8 cellular contexts compared by ENCODE assay signal in the genomic region with DNA sequence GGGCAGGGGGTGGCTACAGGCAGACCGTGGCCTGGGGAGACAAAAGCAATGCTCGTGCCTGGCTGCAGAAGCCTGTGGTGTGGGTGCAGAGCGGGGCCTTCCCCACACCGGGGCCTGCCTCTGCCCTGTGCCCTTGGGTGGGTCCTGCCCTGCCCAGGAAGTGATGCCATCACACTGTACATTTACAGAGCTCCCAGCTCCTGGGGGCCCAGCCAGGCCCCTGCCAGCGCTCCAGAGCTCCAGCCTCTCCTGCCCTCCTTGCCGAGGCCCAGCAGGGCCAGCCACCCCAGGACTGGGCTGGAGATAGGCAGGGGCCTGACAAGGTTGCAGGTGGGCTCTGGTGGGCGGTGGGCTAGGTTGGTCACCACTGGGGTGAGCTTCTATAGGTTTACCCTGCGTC. TPM values are rescaled to one million over a fixed set of nuclear protein-coding genes. Genes with fewer than 3 reads are reported as not detected.
A peak's percentile ranks its signal among the peaks of the same experiment; 100 is the strongest.
DNase-seq lines count a peak whose midpoint lies in the region; ATAC-seq, FAIRE-seq and TF ChIP-seq lines count a peak whose summit lies in the region.

No MANE protein-coding gene starts in this region.

- no peaks in the 10 kb centered on the region for H3K9me2 ChIP-seq in SK-N-SH

- peak overlapping the region; percentile 92 for H3K27ac Mint-ChIP-seq in activated CD8-positive, alpha-beta T cell treated with anti-CD3 and anti-CD28 coated beads, Interleukin-2, amount 10 ng/mL, durations not matched to agents 7 days and 5 days

- WGBS in SK-N-SH (ENCODE audit: low lambda C conversion rate) = no CpG with 5 or more reads among the region's 8 CpGs

- TF ChIP-seq EP300 in SK-N-SH (IDR thresholded peaks at IDR 0.05; ENCODE audit: borderline replicate concordance in 1 of 2, low read depth in 1 of 2, low read length in 1 of 2) = no peak

- peak overlapping the region; percentile 43 to 48; a peak in 3 of 4 replicates for H3K4me3 ChIP-seq in SK-N-SH (ENCODE audit: low read depth in 2 of 2, low read length in 1 of 2)
- peak overlapping the region; percentile 20 for H3K4me3 ChIP-seq in iPS-18c (ENCODE audit: insufficient read depth, low read depth, low read length)

- H3K4me2 ChIP-seq in SK-N-SH = peak overlapping the region; percentile 63; the same call in 1 of the 2 replicates

- no peak for TF ChIP-seq CTCF in SK-N-SH (IDR thresholded peaks at IDR 0.05)
- TF ChIP-seq CTCF in D721Med (IDR thresholded peaks at IDR 0.05; ENCODE audit: insufficient read depth, missing control alignments) = no peak

- no peaks in the 10 kb centered on the region for H3K27me3 ChIP-seq in SK-N-SH (ENCODE audit: insufficient read depth)

- DNase-seq in SK-N-SH (no peak), D721Med (ENCODE audit: insufficient read length, low spot score) (no peak), inferior parietal cortex (ENCODE audit: extremely low spot score) (no peak)
- peak; percentile 48 for DNase-seq in activated CD8-positive, alpha-beta T cell treated with anti-CD3 and anti-CD28 coated beads, Interleukin-2, amount 10 ng/mL, durations not matched to agents 7 days and 5 days

- no peak for ATAC-seq in SK-N-SH treated with all-trans-retinoic acid at 6 μM for 48 hours
- ATAC-seq in activated CD8-positive, alpha-beta T cell treated with anti-CD3 and anti-CD28 coated beads, Interleukin-2, amount 10 ng/mL, durations not matched to agents 7 days and 5 days = peak; percentile 33
- no peak for ATAC-seq in GM19455 (IDR thresholded peaks at IDR 0.05; ENCODE audit: unreplicated experiment)

- FAIRE-seq in D721Med (lab: Jason Lieb, UNC) = no peak

- no peaks in the 10 kb centered on the region for H3K36me3 ChIP-seq in SK-N-SH (replicated peaks in 1 of 2; ENCODE audit: control insufficient read depth in 1 of 2, insufficient read depth in 2 of 2, low read length in 1 of 2)

- no peak overlapping the region for H2AFZ ChIP-seq in SK-N-SH (ENCODE audit: low read depth)

- H3K27ac ChIP-seq in SK-N-SH (ENCODE audit: low read depth in 2 of 2, low read length in 1 of 2) (peak overlapping the region in 1 of 2 experiments; percentile 63; a peak in 1 of 4 replicates), temporal lobe (ENCODE audit: low read depth, low read length) (peak overlapping the region; percentile 51)

- H4K20me1 ChIP-seq in SK-N-SH (ENCODE audit: insufficient read depth) = no peaks in the 10 kb centered on the region

- H3K27me3 Mint-ChIP-seq in activated CD8-positive, alpha-beta T cell treated with anti-CD3 and anti-CD28 coated beads, Interleukin-2, amount 10 ng/mL, durations not matched to agents 7 days and 5 days (ENCODE audit: low read depth) = no peaks in the 10 kb centered on the region

- POLR2A ChIA-PET in SK-N-SH (lab: Yijun Ruan, JAX) = interaction anchor here (1.1 to 1.5 kb wide), 2 partner anchors 13 to 46 kb away, joined by 3 to 4 read pairs; partner anchors contain the start of gene TOLLIP
- POLR2A ChIA-PET in activated CD8-positive, alpha-beta T cell treated with anti-CD3 and anti-CD28 coated beads, Interleukin-2, amount 10 ng/mL, durations not matched to agents 7 days and 5 days (lab: Charles Lee) = interaction anchor here (1.2 to 2.0 kb wide), 3 partner anchors 11 to 48 kb away, joined by 4 to 12 read pairs (median 11); partner anchors contain the start of gene TOLLIP

- CTCF ChIA-PET in SK-N-SH (lab: Yijun Ruan, JAX) = interaction anchor here (0.8 to 1.7 kb wide), 5 partner anchors 10 to 312 kb away, joined by 3 to 5 read pairs (median 3); no protein-coding TSS in a partner anchor
- CTCF ChIA-PET in activated CD8-positive, alpha-beta T cell treated with anti-CD3 and anti-CD28 coated beads, Interleukin-2, amount 10 ng/mL, durations not matched to agents 7 days and 5 days (lab: Charles Lee) = interaction anchor here (0.9 to 1.5 kb wide), 3 partner anchors 48 to 431 kb away, joined by 3 to 9 read pairs (median 3); no protein-coding TSS in a partner anchor

- peak overlapping the region; percentile 74 for H3K4me3 Mint-ChIP-seq in activated CD8-positive, alpha-beta T cell treated with anti-CD3 and anti-CD28 coated beads, Interleukin-2, amount 10 ng/mL, durations not matched to agents 7 days and 5 days

- H3K4me1 Mint-ChIP-seq in activated CD8-positive, alpha-beta T cell treated with anti-CD3 and anti-CD28 coated beads, Interleukin-2, amount 10 ng/mL, durations not matched to agents 7 days and 5 days (ENCODE audit: low read depth) = peaks cover 19% of the 10 kb centered on the region

- H3K4me1 ChIP-seq in SK-N-SH (ENCODE audit: control insufficient read depth in 1 of 2, insufficient read depth in 2 of 2, low read depth in 1 of 2, low read length in 1 of 2) = peaks cover 0 to 13% of the 10 kb centered on the region in 2 experiments; a peak in 1 of 4 replicates

- H3K9me3 Mint-ChIP-seq in activated CD8-positive, alpha-beta T cell treated with anti-CD3 and anti-CD28 coated beads, Interleukin-2, amount 10 ng/mL, durations not matched to agents 7 days and 5 days (ENCODE audit: insufficient read depth) = peaks cover 3% of the 10 kb centered on the region

- no peaks in the 10 kb centered on the region for H3K79me2 ChIP-seq in SK-N-SH (ENCODE audit: insufficient read depth)

- H3F3A ChIP-seq in SK-N-SH (replicated peaks; ENCODE audit: insufficient read depth) = no peaks in the 10 kb centered on the region

- H3K36me3 Mint-ChIP-seq in activated CD8-positive, alpha-beta T cell treated with anti-CD3 and anti-CD28 coated beads, Interleukin-2, amount 10 ng/mL, durations not matched to agents 7 days and 5 days (ENCODE audit: low read depth) = peaks cover 6% of the 10 kb centered on the region

- no peak overlapping the region for H3K9ac ChIP-seq in SK-N-SH

- H3K9me3 ChIP-seq in SK-N-SH (no peaks in the 10 kb centered on the region), iPS-18c (ENCODE audit: control insufficient read depth, insufficient read depth, low read length) (peaks cover 5% of the 10 kb centered on the region)

- TF ChIP-seq RAD21 in SK-N-SH (IDR thresholded peaks at IDR 0.05; ENCODE audit: low read length) = no peak

TF ChIP-seq in SK-N-SH, 30 proteins besides CTCF, POLR2A, EP300 and RAD21:
- TF ChIP-seq CHD2 (IDR thresholded peaks at IDR 0.05; ENCODE audit: low read length, partially characterized antibody) (peak; percentile 0), IRF3 (IDR thresholded peaks at IDR 0.05; ENCODE audit: low read depth, low read length) (no peak)

TF ChIP-seq in SK-N-SH treated with all-trans-retinoic acid at 6 μM for 48 hours, 23 proteins besides CTCF, POLR2A, EP300 and RAD21 (continues in another document):
- TF ChIP-seq ZFP3 (CRISPR knock-in tag; IDR thresholded peaks at IDR 0.05) (no peak), ESRRG (CRISPR knock-in tag; IDR thresholded peaks at IDR 0.05) (no peak), ARNTL (CRISPR knock-in tag; IDR thresholded peaks at IDR 0.05; ENCODE audit: borderline replicate concordance, low read depth) (no peak), PATZ1 (CRISPR knock-in tag; IDR thresholded peaks at IDR 0.05; ENCODE audit: borderline replicate concordance) (no peak), ZNF70 (CRISPR knock-in tag; IDR thresholded peaks at IDR 0.05) (no peak), RARB (CRISPR knock-in tag; IDR thresholded peaks at IDR 0.05) (no peak), ZFP30 (CRISPR knock-in tag; IDR thresholded peaks at IDR 0.05) (no peak)
- TF ChIP-seq, protein P1, sequence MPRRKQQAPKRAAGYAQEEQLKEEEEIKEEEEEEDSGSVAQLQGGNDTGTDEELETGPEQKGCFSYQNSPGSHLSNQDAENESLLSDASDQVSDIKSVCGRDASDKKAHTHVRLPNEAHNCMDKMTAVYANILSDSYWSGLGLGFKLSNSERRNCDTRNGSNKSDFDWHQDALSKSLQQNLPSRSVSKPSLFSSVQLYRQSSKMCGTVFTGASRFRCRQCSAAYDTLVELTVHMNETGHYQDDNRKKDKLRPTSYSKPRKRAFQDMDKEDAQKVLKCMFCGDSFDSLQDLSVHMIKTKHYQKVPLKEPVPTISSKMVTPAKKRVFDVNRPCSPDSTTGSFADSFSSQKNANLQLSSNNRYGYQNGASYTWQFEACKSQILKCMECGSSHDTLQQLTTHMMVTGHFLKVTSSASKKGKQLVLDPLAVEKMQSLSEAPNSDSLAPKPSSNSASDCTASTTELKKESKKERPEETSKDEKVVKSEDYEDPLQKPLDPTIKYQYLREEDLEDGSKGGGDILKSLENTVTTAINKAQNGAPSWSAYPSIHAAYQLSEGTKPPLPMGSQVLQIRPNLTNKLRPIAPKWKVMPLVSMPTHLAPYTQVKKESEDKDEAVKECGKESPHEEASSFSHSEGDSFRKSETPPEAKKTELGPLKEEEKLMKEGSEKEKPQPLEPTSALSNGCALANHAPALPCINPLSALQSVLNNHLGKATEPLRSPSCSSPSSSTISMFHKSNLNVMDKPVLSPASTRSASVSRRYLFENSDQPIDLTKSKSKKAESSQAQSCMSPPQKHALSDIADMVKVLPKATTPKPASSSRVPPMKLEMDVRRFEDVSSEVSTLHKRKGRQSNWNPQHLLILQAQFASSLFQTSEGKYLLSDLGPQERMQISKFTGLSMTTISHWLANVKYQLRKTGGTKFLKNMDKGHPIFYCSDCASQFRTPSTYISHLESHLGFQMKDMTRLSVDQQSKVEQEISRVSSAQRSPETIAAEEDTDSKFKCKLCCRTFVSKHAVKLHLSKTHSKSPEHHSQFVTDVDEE (CRISPR knock-in tag; IDR thresholded peaks at IDR 0.05) = no peak

RNA-seq across cellular contexts. Expression of gene MUC5B, which starts 40.2 kb away (rescaled TPM):
- not detected in 2 replicates for polyA plus RNA-seq in SK-N-SH (2012; rRNA removed)
- not detected in 2 replicates for polyA plus RNA-seq in SK-N-SH (2012; cell fraction: cytosol; rRNA removed)
- not detected in 2 replicates for polyA plus RNA-seq in SK-N-SH (2012; cell fraction: nucleus; rRNA removed)
- not detected for total RNA-seq in activated CD8-positive, alpha-beta T cell treated with anti-CD3 and anti-CD28 coated beads, Interleukin-2, amount 10 ng/mL, durations not matched to agents 7 days and 5 days
- not detected for total RNA-seq in temporal lobe

RNA-seq across cellular contexts. Expression of gene TOLLIP, which starts 46.4 kb away (rescaled TPM):
- polyA plus RNA-seq in SK-N-SH (2012; rRNA removed) = 42.6 and 55.4 TPM in 2 replicates
- 21.1 and 39.4 TPM in 2 replicates for polyA plus RNA-seq in SK-N-SH (2012; cell fraction: cytosol; rRNA removed)
- 37.6 and 42.4 TPM in 2 replicates for polyA plus RNA-seq in SK-N-SH (2012; cell fraction: nucleus; rRNA removed)
- 10 to 100 TPM; 27.1 to 34.3 TPM for total RNA-seq in activated CD8-positive, alpha-beta T cell treated with anti-CD3 and anti-CD28 coated beads, Interleukin-2, amount 10 ng/mL, durations not matched to agents 7 days and 5 days
- total RNA-seq in temporal lobe = 21.4 TPM
